16 cellular contexts compared by ENCODE assay signal in the genomic region with DNA sequence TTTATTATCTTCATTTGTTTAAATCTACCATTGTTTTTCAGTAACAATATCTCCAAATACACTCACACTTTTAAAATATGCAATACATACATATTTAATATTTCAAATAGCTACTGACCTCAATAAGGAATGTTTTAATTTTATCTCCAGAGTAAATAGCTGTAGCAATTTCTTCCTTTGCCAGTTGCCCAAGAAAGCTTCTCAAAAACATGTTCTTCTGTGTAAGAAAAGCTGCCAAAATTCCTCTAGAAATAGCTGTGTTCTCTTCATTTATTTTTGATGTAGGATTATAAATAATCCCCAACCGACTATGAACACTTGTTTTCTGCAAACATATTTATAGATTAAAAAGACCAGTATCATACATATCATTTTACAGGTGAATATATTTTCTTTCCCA.
DNase-seq lines count a peak whose midpoint lies in the region; ATAC-seq and TF ChIP-seq lines count a peak whose summit lies in the region.
"Had no signal": no experiment of that assay in that cellular context is flagged by ENCODE, and none has a peak within 500 bp of the region (broad histone marks: within the 10 kb centered on the region; RNA-seq: fewer than 3 reads in every experiment).

No MANE protein-coding gene starts in this region.

- H3K27ac ChIP-seq in heart right ventricle, result no peak overlapping the region
- H3K27ac ChIP-seq: C4-2B had no signal

- TF ChIP-seq CTCF in activated CD8-positive, alpha-beta T cell treated with anti-CD3 and anti-CD28 coated beads for 36 hours (IDR thresholded peaks at IDR 0.05), result no peak
- no peak for TF ChIP-seq CTCF in heart right ventricle (IDR thresholded peaks at IDR 0.05)

- peaks cover 4% of the 10 kb centered on the region for H3K9me3 ChIP-seq in adipocyte (ENCODE audit: control insufficient read depth, low read length)
- H3K9me3 ChIP-seq in heart right ventricle, result peaks cover 0 to 11% (median 0%) of the 10 kb centered on the region in 11 donors

- H3K27me3 ChIP-seq in adipocyte (replicated peaks; ENCODE audit: control insufficient read depth, insufficient read depth, low read length) (no peaks in the 10 kb centered on the region), heart right ventricle (no peaks in the 10 kb centered on the region)

- H3K36me3 ChIP-seq in adipocyte (ENCODE audit: control insufficient read depth, insufficient read depth, low read length, severe bottlenecking) (peaks cover 34% of the 10 kb centered on the region), heart right ventricle (peaks cover 0 to 54% (median 0%) of the 10 kb centered on the region in 9 donors)

- POLR2A ChIA-PET in activated CD8-positive, alpha-beta T cell treated with anti-CD3 and anti-CD28 coated beads for 36 hours (lab: Charles Lee), result no interaction called here

- peaks cover 7% of the 10 kb centered on the region for H3K4me1 ChIP-seq in adipocyte (ENCODE audit: control insufficient read depth, insufficient read depth, low read length)
- H3K4me1 ChIP-seq in heart right ventricle, result no peaks in the 10 kb centered on the region

- no peak for ATAC-seq in activated CD8-positive, alpha-beta T cell treated with anti-CD3 and anti-CD28 coated beads for 36 hours
- ATAC-seq in heart right ventricle, result no peak
- ATAC-seq in HG02970 (IDR thresholded peaks at IDR 0.05; ENCODE audit: low FRiP score, unreplicated experiment), result no peak
- ATAC-seq: GM12878, K562 had no signal

- no peak overlapping the region for H3K9ac ChIP-seq in adipocyte (ENCODE audit: low read length)

- H3K27me3 Mint-ChIP-seq in activated CD8-positive, alpha-beta T cell treated with anti-CD3 and anti-CD28 coated beads for 36 hours, result no peaks in the 10 kb centered on the region

- no peaks in the 10 kb centered on the region for H3K9me3 Mint-ChIP-seq in activated CD8-positive, alpha-beta T cell treated with anti-CD3 and anti-CD28 coated beads for 36 hours

- H3K4me3 ChIP-seq in adipocyte (ENCODE audit: low read length), result no peak overlapping the region
- H3K4me3 ChIP-seq in heart right ventricle, result no peak overlapping the region
- H3K4me3 ChIP-seq: GM12878, K562 had no signal

- DNase-seq in adipocyte (ENCODE audit: low read depth) (peak; percentile 58), fibroblast of gingiva (ENCODE audit: low read depth) (peak; percentile 71), inferior parietal cortex (ENCODE audit: extremely low spot score) (peak; percentile 13), heart right ventricle (no peak), DMS114 treated with DMSO at 0.1 percent for 48 hours (lab: John Stamatoyannopoulos, UW; ENCODE audit: unreplicated experiment) (no peak)
- DNase-seq in activated CD8-positive, alpha-beta T cell treated with anti-CD3 and anti-CD28 coated beads for 36 hours, result no peak
- DNase-seq: ACHN; AML-193; CD4-positive, alpha-beta memory T cell; DMS79 treated with DMSO at 0.1 percent for 48 hours; EL; H9 had no signal

- no peak overlapping the region for H3K27ac Mint-ChIP-seq in activated CD8-positive, alpha-beta T cell treated with anti-CD3 and anti-CD28 coated beads for 36 hours
- H3K27ac Mint-ChIP-seq: CD4-positive, alpha-beta memory T cell; H9 had no signal

- H3K4me1 Mint-ChIP-seq in activated CD8-positive, alpha-beta T cell treated with anti-CD3 and anti-CD28 coated beads for 36 hours (ENCODE audit: low read depth), result no peaks in the 10 kb centered on the region
- H3K4me1 Mint-ChIP-seq: CD4-positive, alpha-beta memory T cell; H9 had no signal

- H3K4me3 Mint-ChIP-seq in activated CD8-positive, alpha-beta T cell treated with anti-CD3 and anti-CD28 coated beads for 36 hours, result no peak overlapping the region
- H3K4me3 Mint-ChIP-seq: CD4-positive, alpha-beta memory T cell; H9 had no signal

- no peaks in the 10 kb centered on the region for H3K36me3 Mint-ChIP-seq in activated CD8-positive, alpha-beta T cell treated with anti-CD3 and anti-CD28 coated beads for 36 hours (ENCODE audit: low read depth)
- H3K36me3 Mint-ChIP-seq: CD4-positive, alpha-beta memory T cell had no signal

- WGBS in heart right ventricle, 2 donors, result 44 to 55% methylated on average over 1 of the region's 1 CpG

- CTCF ChIA-PET in activated CD8-positive, alpha-beta T cell treated with anti-CD3 and anti-CD28 coated beads for 36 hours (lab: Charles Lee), result no interaction called here

- intact Hi-C loops in activated CD8-positive, alpha-beta T cell treated with anti-CD3 and anti-CD28 coated beads for 36 hours (cut with micrococcal nuclease), result no loop called here
- intact Hi-C loops in heart right ventricle (cut with DNase I), result no loop called here

Comparison
In these comparisons a context has a peak if more than half of its experiments do, and no peak if none do; other contexts are left out.
1. DNase-seq: peak in adipocyte (single experiment), fibroblast of gingiva (single experiment) and inferior parietal cortex (single experiment); none in activated CD8-positive, alpha-beta T cell treated with anti-CD3 and anti-CD28 coated beads for 36 hours (single experiment), heart right ventricle (0 of 2) and DMS114 treated with DMSO at 0.1 percent for 48 hours (single experiment).